ENCODE assay signal across 29 cellular contexts in genomic region chr6:113194090-113194489, GRCh38.
"Had no signal": no experiment of that assay in that cellular context is flagged by ENCODE, and none has a peak within 500 bp of the region (broad histone marks: within the 10 kb centered on the region; RNA-seq: fewer than 3 reads in every experiment).

No MANE protein-coding gene starts in this region.

- H3K9me3 ChIP-seq: stomach, suprapubic skin, testis, thoracic aorta, thyroid gland, transverse colon, upper lobe of left lung, upper lobe of right lung, uterus, vagina had no signal

- DNase-seq: stimulated activated CD4-positive, alpha-beta T cell treated with anti-CD3 and anti-CD28 coated beads, Interleukin-2, amount 100 ng/mL, for 48 hours; stimulated activated CD4-positive, alpha-beta T cell treated with anti-CD3 and anti-CD28 coated beads, Interleukin-4, amount 100 ng/mL, for 1 hour; stimulated activated CD4-positive, alpha-beta T cell treated with anti-CD3 and anti-CD28 coated beads, Interleukin-4, amount 100 ng/mL, for 24 hours; stimulated activated CD4-positive, alpha-beta T cell treated with anti-CD3 and anti-CD28 coated beads, Interleukin-4, amount 100 ng/mL, for 4 hours; stimulated activated CD8-positive, alpha-beta memory T cell treated with anti-CD3 and anti-CD28 coated beads, Interleukin-4, amount 100 ng/mL, for 48 hours; stimulated activated naive B cell treated with anti-CD40 and anti-IgM and Interleukin-4, amounts not matched to agents 10 μg/mL and 1 μg/mL and 100 μg/mL, for 72 hours; stimulated activated naive CD4-positive, alpha-beta T cell; stimulated activated naive CD4-positive, alpha-beta T cell treated with Interleukin-2 at 50 U/mL for 16 hours; stimulated activated naive CD8-positive, alpha-beta T cell treated with anti-CD3 and anti-CD28 coated beads, Interleukin-15, amount 100 ng/mL, for 72 hours; stimulated activated naive CD8-positive, alpha-beta T cell treated with anti-CD3 and anti-CD28 coated beads, Interleukin-15, Interleukin-2, amounts not matched to agents 100 U/mL and 50 U/mL, for 24 hours; stomach; substantia nigra; testis; thyroid gland; tibial artery; transverse colon; trophoblast cell; upper lobe of left lung; upper lobe of right lung; uterus had no signal

- H3K27me3 Mint-ChIP-seq: stimulated activated naive CD8-positive, alpha-beta T cell treated with anti-CD3 and anti-CD28 coated beads, Interleukin-15, amount 100 ng/mL, for 72 hours; stimulated activated naive CD8-positive, alpha-beta T cell treated with anti-CD3 and anti-CD28 coated beads, Interleukin-15, Interleukin-2, amounts not matched to agents 100 ng/mL and 50 ng/mL, for 24 hours; type B pancreatic cell had no signal

- H3K36me3 Mint-ChIP-seq: stimulated activated effector memory CD8-positive, alpha-beta T cell treated with anti-CD3 and anti-CD28 coated beads, Interleukin-12 subunit alpha, Interleukin-12 subunit beta, amount 100 ng/mL, for 72 hours; stimulated activated memory B cell treated with anti-CD40 and anti-IgM and Interleukin-4, amounts not matched to agents 10 μg/mL and 1 μg/mL and 100 μg/mL, for 72 hours; stimulated activated naive B cell treated with anti-CD40 and anti-IgM and Interleukin-4, amounts not matched to agents 10 μg/mL and 1 μg/mL and 100 μg/mL, for 72 hours; type B pancreatic cell had no signal

- H3K27ac ChIP-seq: stomach, suprapubic skin, testis, thoracic aorta, thyroid gland, tibial artery, tibial nerve, transverse colon, upper lobe of left lung, upper lobe of right lung, uterus, vagina had no signal

- H3K4me1 Mint-ChIP-seq: stimulated activated effector memory CD8-positive, alpha-beta T cell treated with anti-CD3 and anti-CD28 coated beads, Interleukin-12 subunit alpha, Interleukin-12 subunit beta, amount 100 ng/mL, for 72 hours; stimulated activated memory B cell treated with anti-CD40 and anti-IgM and Interleukin-4, amounts not matched to agents 10 μg/mL and 1 μg/mL and 100 μg/mL, for 72 hours; stimulated activated naive B cell treated with anti-CD40 and anti-IgM and Interleukin-4, amounts not matched to agents 10 μg/mL and 1 μg/mL and 100 μg/mL, for 72 hours; stimulated activated naive CD8-positive, alpha-beta T cell treated with anti-CD3 and anti-CD28 coated beads, Interleukin-15, amount 100 ng/mL, for 72 hours had no signal

- H3K27me3 ChIP-seq: stomach, suprapubic skin, testis, thyroid gland, tibial artery, tibial nerve, transverse colon, upper lobe of left lung, upper lobe of right lung, uterus, vagina had no signal

- H3K27ac Mint-ChIP-seq: stimulated activated effector memory CD8-positive, alpha-beta T cell treated with anti-CD3 and anti-CD28 coated beads, Interleukin-12 subunit alpha, Interleukin-12 subunit beta, amount 100 ng/mL, for 72 hours; stimulated activated memory B cell treated with anti-CD40 and anti-IgM and Interleukin-4, amounts not matched to agents 10 μg/mL and 1 μg/mL and 100 μg/mL, for 72 hours; stimulated activated naive B cell treated with anti-CD40 and anti-IgM and Interleukin-4, amounts not matched to agents 10 μg/mL and 1 μg/mL and 100 μg/mL, for 72 hours; stimulated activated naive CD8-positive, alpha-beta T cell treated with anti-CD3 and anti-CD28 coated beads, Interleukin-15, amount 100 ng/mL, for 72 hours; stimulated activated naive CD8-positive, alpha-beta T cell treated with anti-CD3 and anti-CD28 coated beads, Interleukin-15, Interleukin-2, amounts not matched to agents 100 ng/mL and 50 ng/mL, for 24 hours; type B pancreatic cell had no signal

- H3K4me1 ChIP-seq: stomach, suprapubic skin, testis, thyroid gland, tibial artery, tibial nerve, transverse colon, upper lobe of left lung, upper lobe of right lung, uterus, vagina had no signal

- H3K9me3 Mint-ChIP-seq: stimulated activated naive CD8-positive, alpha-beta T cell treated with anti-CD3 and anti-CD28 coated beads, Interleukin-15, amount 100 ng/mL, for 72 hours had no signal

- H3K4me3 ChIP-seq: stomach, suprapubic skin, testis, thoracic aorta, thyroid gland, tibial artery, tibial nerve, transverse colon, upper lobe of left lung, upper lobe of right lung, uterus, vagina had no signal

- H3K36me3 ChIP-seq: stomach, suprapubic skin, thoracic aorta, thyroid gland, tibial artery, tibial nerve, transverse colon, upper lobe of left lung, upper lobe of right lung, uterus, vagina had no signal

- ATAC-seq: stimulated activated effector memory CD8-positive, alpha-beta T cell treated with anti-CD3 and anti-CD28 coated beads, Interleukin-12 subunit alpha, Interleukin-12 subunit beta, amount 100 ng/mL, for 72 hours; stimulated activated memory B cell treated with anti-CD40 and anti-IgM and Interleukin-4, amounts not matched to agents 10 μg/mL and 1 μg/mL and 100 μg/mL, for 72 hours; stimulated activated naive B cell treated with anti-CD40 and anti-IgM and Interleukin-4, amounts not matched to agents 10 μg/mL and 1 μg/mL and 100 μg/mL, for 72 hours; stimulated activated naive CD8-positive, alpha-beta T cell treated with anti-CD3 and anti-CD28 coated beads, Interleukin-15, amount 100 ng/mL, for 72 hours; stimulated activated naive CD8-positive, alpha-beta T cell treated with anti-CD3 and anti-CD28 coated beads, Interleukin-15, Interleukin-2, amounts not matched to agents 100 U/mL and 50 U/mL, for 24 hours; upper lobe of right lung had no signal

- H3K4me3 Mint-ChIP-seq: stimulated activated effector memory CD8-positive, alpha-beta T cell treated with anti-CD3 and anti-CD28 coated beads, Interleukin-12 subunit alpha, Interleukin-12 subunit beta, amount 100 ng/mL, for 72 hours; stimulated activated memory B cell treated with anti-CD40 and anti-IgM and Interleukin-4, amounts not matched to agents 10 μg/mL and 1 μg/mL and 100 μg/mL, for 72 hours; stimulated activated naive B cell treated with anti-CD40 and anti-IgM and Interleukin-4, amounts not matched to agents 10 μg/mL and 1 μg/mL and 100 μg/mL, for 72 hours; stimulated activated naive CD8-positive, alpha-beta T cell treated with anti-CD3 and anti-CD28 coated beads, Interleukin-15, amount 100 ng/mL, for 72 hours; stimulated activated naive CD8-positive, alpha-beta T cell treated with anti-CD3 and anti-CD28 coated beads, Interleukin-15, Interleukin-2, amounts not matched to agents 100 ng/mL and 50 ng/mL, for 24 hours; type B pancreatic cell had no signal

- FAIRE-seq: urothelium cell line had no signal
